1 cellular context compared by ENCODE assay signal in the genomic region with DNA sequence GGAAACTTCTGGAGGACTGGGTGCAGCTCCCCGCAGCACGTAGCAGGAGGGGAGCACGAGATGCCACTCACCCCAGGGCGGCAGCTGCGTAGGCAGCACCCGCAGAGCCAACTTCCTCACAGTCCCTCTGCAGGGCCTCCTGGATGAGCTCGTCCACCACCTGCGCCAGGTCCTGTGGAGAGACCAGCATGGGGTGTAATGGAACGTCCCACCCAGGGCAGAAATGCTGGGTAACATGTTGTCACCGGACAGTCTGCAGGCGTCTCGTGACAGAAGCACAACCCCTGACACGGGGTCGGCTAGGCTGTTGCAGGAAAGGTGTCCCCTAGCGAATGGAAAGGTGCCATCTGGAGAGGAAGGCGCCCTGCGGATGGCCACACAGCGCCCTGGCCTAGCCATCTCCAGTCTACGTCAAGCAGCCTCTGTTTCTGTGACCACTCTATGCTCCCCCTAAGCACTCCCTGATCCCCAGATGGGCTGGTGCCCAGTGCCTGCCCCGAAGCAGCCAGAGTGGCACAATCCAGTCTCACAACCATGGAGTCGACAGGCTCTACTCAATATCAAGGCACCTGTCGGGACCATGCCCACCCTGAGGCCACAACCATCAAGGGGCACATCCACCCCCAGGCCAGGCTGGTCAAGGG.
TF ChIP-seq lines count a peak whose summit lies in the region.

No MANE protein-coding gene starts in this region.

TF ChIP-seq in IMR-90, 13 proteins besides CTCF, POLR2A, EP300 and RAD21:
- TF ChIP-seq MAFK (IDR thresholded peaks at IDR 0.05; ENCODE audit: low read depth, low read length): no peak
- TF ChIP-seq BHLHE40 (IDR thresholded peaks at IDR 0.05; ENCODE audit: low read depth, low read length): no peak
- no peak for TF ChIP-seq CEBPB (IDR thresholded peaks at IDR 0.05; ENCODE audit: low read depth, low read length)
- TF ChIP-seq FOS (IDR thresholded peaks at IDR 0.05; ENCODE audit: low read depth, low read length): no peak
- TF ChIP-seq MXI1 (IDR thresholded peaks at IDR 0.05; ENCODE audit: borderline replicate concordance, low read depth, low read length): no peak
- TF ChIP-seq, protein P1, sequence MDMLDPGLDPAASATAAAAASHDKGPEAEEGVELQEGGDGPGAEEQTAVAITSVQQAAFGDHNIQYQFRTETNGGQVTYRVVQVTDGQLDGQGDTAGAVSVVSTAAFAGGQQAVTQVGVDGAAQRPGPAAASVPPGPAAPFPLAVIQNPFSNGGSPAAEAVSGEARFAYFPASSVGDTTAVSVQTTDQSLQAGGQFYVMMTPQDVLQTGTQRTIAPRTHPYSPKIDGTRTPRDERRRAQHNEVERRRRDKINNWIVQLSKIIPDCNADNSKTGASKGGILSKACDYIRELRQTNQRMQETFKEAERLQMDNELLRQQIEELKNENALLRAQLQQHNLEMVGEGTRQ (IDR thresholded peaks at IDR 0.05; ENCODE audit: low read depth, low read length): no peak
- no peak for TF ChIP-seq CHD1 (IDR thresholded peaks at IDR 0.05; ENCODE audit: low read depth, low read length)
- no peak for TF ChIP-seq SMC3 (IDR thresholded peaks at IDR 0.05; ENCODE audit: low read depth, low read length)
- no peak for TF ChIP-seq RCOR1 (IDR thresholded peaks at IDR 0.05; ENCODE audit: insufficient replicate concordance, low read length)
- TF ChIP-seq MAZ (IDR thresholded peaks at IDR 0.05; ENCODE audit: borderline replicate concordance, low read depth, low read length): no peak
- no peak for TF ChIP-seq NFE2L2 (IDR thresholded peaks at IDR 0.05; ENCODE audit: low read depth, low read length)
- TF ChIP-seq, protein P2, sequence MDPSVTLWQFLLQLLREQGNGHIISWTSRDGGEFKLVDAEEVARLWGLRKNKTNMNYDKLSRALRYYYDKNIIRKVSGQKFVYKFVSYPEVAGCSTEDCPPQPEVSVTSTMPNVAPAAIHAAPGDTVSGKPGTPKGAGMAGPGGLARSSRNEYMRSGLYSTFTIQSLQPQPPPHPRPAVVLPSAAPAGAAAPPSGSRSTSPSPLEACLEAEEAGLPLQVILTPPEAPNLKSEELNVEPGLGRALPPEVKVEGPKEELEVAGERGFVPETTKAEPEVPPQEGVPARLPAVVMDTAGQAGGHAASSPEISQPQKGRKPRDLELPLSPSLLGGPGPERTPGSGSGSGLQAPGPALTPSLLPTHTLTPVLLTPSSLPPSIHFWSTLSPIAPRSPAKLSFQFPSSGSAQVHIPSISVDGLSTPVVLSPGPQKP (IDR thresholded peaks at IDR 0.05; ENCODE audit: borderline replicate concordance, low read depth, low read length): no peak
- TF ChIP-seq RFX5 (IDR thresholded peaks at IDR 0.05; ENCODE audit: low read depth, low read length): no peak
TF ChIP-seq in IMR-90: peak in this region for 0.
